9 cellular contexts compared by ENCODE assay signal in genomic region chr19:1076951-1077350, GRCh38. TPM values are rescaled to one million over a fixed set of nuclear protein-coding genes. Genes with fewer than 3 reads are reported as not detected.
DNase-seq lines count a peak whose midpoint lies in the region; ATAC-seq and TF ChIP-seq lines count a peak whose summit lies in the region.
"Had no signal": no experiment of that assay in that cellular context is flagged by ENCODE, and none has a peak within 500 bp of the region (broad histone marks: within the 10 kb centered on the region; RNA-seq: fewer than 3 reads in every experiment).

No MANE protein-coding gene starts in this region.

- no peaks in the 10 kb centered on the region for H3K36me3 ChIP-seq in colonic mucosa
- no peaks in the 10 kb centered on the region for H3K36me3 ChIP-seq in PC-9 (ENCODE audit: low read depth)

- H3K79me2 ChIP-seq in PC-9 (ENCODE audit: low read depth), result no peaks in the 10 kb centered on the region

- ATAC-seq in HG03571 (IDR thresholded peaks at IDR 0.05; ENCODE audit: unreplicated experiment), result peak; percentile 43
- peak; percentile 45 for ATAC-seq in sciatic nerve
- ATAC-seq: A549 had no signal

- peaks cover 9% of the 10 kb centered on the region for H3K4me1 ChIP-seq in colonic mucosa
- H3K4me1 ChIP-seq in PC-9 (replicated peaks; ENCODE audit: insufficient read depth), result 0 out of 2 replicates have a peak, but pooled peaks cover 9% of the 10 kb centered on the region

- H3F3A ChIP-seq in PC-9 (ENCODE audit: insufficient read depth, low read depth), result peaks cover 17% of the 10 kb centered on the region; the same call in 1 of the 2 replicates

- CTCF ChIA-PET in PC-9 (lab: Charles Lee), result interaction anchor here (0.6 to 0.7 kb wide), 2 partner anchors 13 to 109 kb away, joined by 6 to 18 read pairs; no protein-coding TSS in a partner anchor

- intact Hi-C loops in colonic mucosa (cut with DNase I) (no loop called here), sciatic nerve (cut with DNase I) (no loop called here), PC-9 (cut with micrococcal nuclease; ENCODE audit: unreplicated experiment) (no loop called here)

- peak overlapping the region; percentile 44 for H3K27ac ChIP-seq in colonic mucosa
- no peak overlapping the region for H3K27ac ChIP-seq in PC-9
- H3K27ac ChIP-seq: A549 had no signal

- H3K27me3 ChIP-seq in colonic mucosa (no peaks in the 10 kb centered on the region), PC-9 (ENCODE audit: insufficient read depth, low read depth) (no peaks in the 10 kb centered on the region)

- BruUV-seq in PC-9 (replicated peaks; lab: Mats Ljungman, UMichigan), result no TSS peak

- H3K9me3 ChIP-seq in colonic mucosa, result no peaks in the 10 kb centered on the region
- H3K9me3 ChIP-seq in PC-9 (ENCODE audit: insufficient read depth, low read depth), result no peaks in the 10 kb centered on the region
- H3K9me3 ChIP-seq: A549 had no signal

- TF ChIP-seq CTCF in colonic mucosa (IDR thresholded peaks at IDR 0.05) (no peak), PC-9 (conservative IDR thresholded peaks at IDR 0.05) (no peak)

- H3K4me2 ChIP-seq in PC-9, result no peak overlapping the region
- H3K4me2 ChIP-seq: A549 had no signal

- peak overlapping the region; percentile 0 for H3K4me3 ChIP-seq in colonic mucosa
- no peak overlapping the region for H3K4me3 ChIP-seq in PC-9
- H3K4me3 ChIP-seq: A549 had no signal

- peak; percentile 46 for DNase-seq in NCI-H1436 (lab: John Stamatoyannopoulos, UW)
- no peak for DNase-seq in NCI-H1436 treated with DMSO at 0.1 percent for 48 hours (lab: John Stamatoyannopoulos, UW)
- DNase-seq in activated CD4-positive, alpha-beta T cell treated with anti-CD3 and anti-CD28 coated beads for 24 hours (ENCODE audit: low read depth in 2 of 2), result peak; percentile 83 to 85
- peak; percentile 75 for DNase-seq in colonic mucosa
- DNase-seq in sciatic nerve (ENCODE audit: low spot score), result peak; percentile 72
- no peak for DNase-seq in PC-9
- DNase-seq in OCI-M1 (lab: John Stamatoyannopoulos, UW), result no peak

- H3K9ac ChIP-seq in colonic mucosa (ENCODE audit: low read depth in 2 of 2, low read length in 2 of 2), result peak overlapping the region in 1 of 2 donors; percentile 40

- POLR2A ChIA-PET in PC-9 (lab: Charles Lee; ENCODE audit: unreplicated experiment), result interaction anchor here (0.6 to 0.7 kb wide), 2 partner anchors 17 to 48 kb away, joined by 3 to 21 read pairs; no protein-coding TSS in a partner anchor

- H3K9me2 ChIP-seq in PC-9 (ENCODE audit: insufficient read depth), result no peaks in the 10 kb centered on the region

- no peaks in the 10 kb centered on the region for H4K20me1 ChIP-seq in PC-9 (ENCODE audit: insufficient read depth)

- no peak overlapping the region for H2AFZ ChIP-seq in PC-9

RNA-seq across cellular contexts. Expression of gene ARHGAP45, which starts 10.0 kb away (rescaled TPM):
- total RNA-seq in colonic mucosa (10 to 100 TPM; 27.4 to 37.9 TPM), sciatic nerve (26.2 TPM), PC-9 (2021) (20.2 and 20.6 TPM in 2 replicates)

RNA-seq across cellular contexts. Expression of gene POLR2E, which starts 18.2 kb away (rescaled TPM):
- total RNA-seq in colonic mucosa (100 to 1,000 TPM; 135 to 245 TPM), sciatic nerve (99.8 TPM), PC-9 (2021) (180 and 237 TPM in 2 replicates)

RNA-seq across cellular contexts. Expression of gene GPX4, which starts 26.8 kb away (rescaled TPM):
- total RNA-seq in colonic mucosa, result 100 to 1,000 TPM; 187 to 189 TPM
- total RNA-seq in sciatic nerve, result 239 TPM
- total RNA-seq in PC-9 (2021), result 465 and 489 TPM in 2 replicates

RNA-seq across cellular contexts. Expression of gene ABCA7, which starts 37.0 kb away (rescaled TPM):
- 10 to 100 TPM; 23.9 to 31.6 TPM for total RNA-seq in colonic mucosa
- 17.3 TPM for total RNA-seq in sciatic nerve
- total RNA-seq in PC-9 (2021), result 29.9 and 32.0 TPM in 2 replicates

RNA-seq across cellular contexts. Expression of gene CNN2, which starts 50.5 kb away (rescaled TPM):
- total RNA-seq in colonic mucosa (100 to 1,000 TPM; 108 to 132 TPM), sciatic nerve (120 TPM), PC-9 (2021) (168 and 206 TPM in 2 replicates)

Comparison
In these comparisons a context has a peak if more than half of its experiments do, and no peak if none do; other contexts are left out.
1. DNase-seq: peak in NCI-H1436 (single experiment), activated CD4-positive, alpha-beta T cell treated with anti-CD3 and anti-CD28 coated beads for 24 hours (2 of 2), colonic mucosa (single experiment) and sciatic nerve (single experiment); none in NCI-H1436 treated with DMSO at 0.1 percent for 48 hours (single experiment), PC-9 (0 of 2) and OCI-M1 (single experiment).